ENCODE assay signal across 1 cellular context in genomic region chr6:44176935-44177509, GRCh38.
A peak's percentile ranks its signal among the peaks of the same experiment; 100 is the strongest.
TF ChIP-seq lines count a peak whose summit lies in the region.

No MANE protein-coding gene starts in this region.

TF ChIP-seq in HepG2, 621 proteins besides CTCF, POLR2A, EP300 and RAD21 (continued from another document):
- TF ChIP-seq ZNF576 (CRISPR knock-in tag; IDR thresholded peaks at IDR 0.05): 0 out of 2 replicates have a peak, but pooled peaks have one; percentile 22
- no peak for TF ChIP-seq NONO (IDR thresholded peaks at IDR 0.05)
- TF ChIP-seq NONO (CRISPR knock-in tag; conservative IDR thresholded peaks at IDR 0.05): 0 out of 2 replicates have a peak, but pooled peaks have one; percentile 25
- TF ChIP-seq TIGD3 (CRISPR knock-in tag; IDR thresholded peaks at IDR 0.05; ENCODE audit: borderline replicate concordance): no peak
- no peak for TF ChIP-seq KDM3A (CRISPR knock-in tag; IDR thresholded peaks at IDR 0.05; ENCODE audit: low read depth)
- TF ChIP-seq CSRNP1 (CRISPR knock-in tag; IDR thresholded peaks at IDR 0.05): no peak
- TF ChIP-seq ZNF335 (CRISPR knock-in tag; IDR thresholded peaks at IDR 0.05): no peak
- TF ChIP-seq ZNF292 (CRISPR knock-in tag; IDR thresholded peaks at IDR 0.05; ENCODE audit: borderline replicate concordance, low read depth): 0 out of 2 replicates have a peak, but pooled peaks have one; percentile 39
- no peak for TF ChIP-seq ZNF383 (CRISPR knock-in tag; IDR thresholded peaks at IDR 0.05; ENCODE audit: borderline replicate concordance)
- peak; percentile 59; the same call in 1 of the 2 replicates for TF ChIP-seq ZBTB7B (CRISPR knock-in tag; IDR thresholded peaks at IDR 0.05)
- no peak for TF ChIP-seq ZNF124 (CRISPR knock-in tag; IDR thresholded peaks at IDR 0.05)
- peak; percentile 23; the same call in 1 of the 2 replicates for TF ChIP-seq NR2F6 (IDR thresholded peaks at IDR 0.05)
- no peak for TF ChIP-seq NR2F6 (CRISPR knock-in tag; IDR thresholded peaks at IDR 0.05)
- TF ChIP-seq, protein P1, sequence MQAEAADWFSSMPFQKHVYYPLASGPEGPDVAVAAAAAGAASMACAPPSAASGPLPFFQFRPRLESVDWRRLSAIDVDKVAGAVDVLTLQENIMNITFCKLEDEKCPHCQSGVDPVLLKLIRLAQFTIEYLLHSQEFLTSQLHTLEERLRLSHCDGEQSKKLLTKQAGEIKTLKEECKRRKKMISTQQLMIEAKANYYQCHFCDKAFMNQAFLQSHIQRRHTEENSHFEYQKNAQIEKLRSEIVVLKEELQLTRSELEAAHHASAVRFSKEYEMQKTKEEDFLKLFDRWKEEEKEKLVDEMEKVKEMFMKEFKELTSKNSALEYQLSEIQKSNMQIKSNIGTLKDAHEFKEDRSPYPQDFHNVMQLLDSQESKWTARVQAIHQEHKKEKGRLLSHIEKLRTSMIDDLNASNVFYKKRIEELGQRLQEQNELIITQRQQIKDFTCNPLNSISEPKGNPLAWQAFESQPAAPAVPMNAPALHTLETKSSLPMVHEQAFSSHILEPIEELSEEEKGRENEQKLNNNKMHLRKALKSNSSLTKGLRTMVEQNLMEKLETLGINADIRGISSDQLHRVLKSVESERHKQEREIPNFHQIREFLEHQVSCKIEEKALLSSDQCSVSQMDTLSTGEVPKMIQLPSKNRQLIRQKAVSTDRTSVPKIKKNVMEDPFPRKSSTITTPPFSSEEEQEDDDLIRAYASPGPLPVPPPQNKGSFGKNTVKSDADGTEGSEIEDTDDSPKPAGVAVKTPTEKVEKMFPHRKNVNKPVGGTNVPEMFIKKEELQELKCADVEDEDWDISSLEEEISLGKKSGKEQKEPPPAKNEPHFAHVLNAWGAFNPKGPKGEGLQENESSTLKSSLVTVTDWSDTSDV (CRISPR knock-in tag; IDR thresholded peaks at IDR 0.05): no peak
- TF ChIP-seq ZFP90 (CRISPR knock-in tag; IDR thresholded peaks at IDR 0.05; ENCODE audit: borderline replicate concordance): no peak
- TF ChIP-seq ZNF557 (CRISPR knock-in tag; IDR thresholded peaks at IDR 0.05): no peak
- TF ChIP-seq, protein P2, sequence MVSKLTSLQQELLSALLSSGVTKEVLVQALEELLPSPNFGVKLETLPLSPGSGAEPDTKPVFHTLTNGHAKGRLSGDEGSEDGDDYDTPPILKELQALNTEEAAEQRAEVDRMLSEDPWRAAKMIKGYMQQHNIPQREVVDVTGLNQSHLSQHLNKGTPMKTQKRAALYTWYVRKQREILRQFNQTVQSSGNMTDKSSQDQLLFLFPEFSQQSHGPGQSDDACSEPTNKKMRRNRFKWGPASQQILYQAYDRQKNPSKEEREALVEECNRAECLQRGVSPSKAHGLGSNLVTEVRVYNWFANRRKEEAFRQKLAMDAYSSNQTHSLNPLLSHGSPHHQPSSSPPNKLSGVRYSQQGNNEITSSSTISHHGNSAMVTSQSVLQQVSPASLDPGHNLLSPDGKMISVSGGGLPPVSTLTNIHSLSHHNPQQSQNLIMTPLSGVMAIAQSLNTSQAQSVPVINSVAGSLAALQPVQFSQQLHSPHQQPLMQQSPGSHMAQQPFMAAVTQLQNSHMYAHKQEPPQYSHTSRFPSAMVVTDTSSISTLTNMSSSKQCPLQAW (CRISPR knock-in tag; IDR thresholded peaks at IDR 0.05): no peak
- TF ChIP-seq ZNF784 (CRISPR knock-in tag; IDR thresholded peaks at IDR 0.05; ENCODE audit: borderline replicate concordance): 0 out of 2 replicates have a peak, but pooled peaks have one; percentile 52
- TF ChIP-seq, protein P3, sequence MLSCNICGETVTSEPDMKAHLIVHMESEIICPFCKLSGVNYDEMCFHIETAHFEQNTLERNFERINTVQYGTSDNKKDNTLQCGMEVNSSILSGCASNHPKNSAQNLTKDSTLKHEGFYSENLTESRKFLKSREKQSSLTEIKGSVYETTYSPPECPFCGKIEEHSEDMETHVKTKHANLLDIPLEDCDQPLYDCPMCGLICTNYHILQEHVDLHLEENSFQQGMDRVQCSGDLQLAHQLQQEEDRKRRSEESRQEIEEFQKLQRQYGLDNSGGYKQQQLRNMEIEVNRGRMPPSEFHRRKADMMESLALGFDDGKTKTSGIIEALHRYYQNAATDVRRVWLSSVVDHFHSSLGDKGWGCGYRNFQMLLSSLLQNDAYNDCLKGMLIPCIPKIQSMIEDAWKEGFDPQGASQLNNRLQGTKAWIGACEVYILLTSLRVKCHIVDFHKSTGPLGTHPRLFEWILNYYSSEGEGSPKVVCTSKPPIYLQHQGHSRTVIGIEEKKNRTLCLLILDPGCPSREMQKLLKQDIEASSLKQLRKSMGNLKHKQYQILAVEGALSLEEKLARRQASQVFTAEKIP (CRISPR knock-in tag; IDR thresholded peaks at IDR 0.05; ENCODE audit: borderline replicate concordance): no peak
- no peak for TF ChIP-seq ZBED4 (CRISPR knock-in tag; IDR thresholded peaks at IDR 0.05; ENCODE audit: borderline replicate concordance)
- 0 out of 2 replicates have a peak, but pooled peaks have one; percentile 28 for TF ChIP-seq KDM2A (CRISPR knock-in tag; IDR thresholded peaks at IDR 0.05; ENCODE audit: borderline replicate concordance, low read depth)
- TF ChIP-seq CBFB (CRISPR knock-in tag; IDR thresholded peaks at IDR 0.05): no peak
- TF ChIP-seq MATR3 (CRISPR knock-in tag; IDR thresholded peaks at IDR 0.05): no peak
- no peak for TF ChIP-seq HDAC2 (CRISPR knock-in tag; IDR thresholded peaks at IDR 0.05)
- peak; percentile 34; the same call in 1 of the 2 replicates for TF ChIP-seq ZNF451 (CRISPR knock-in tag; IDR thresholded peaks at IDR 0.05)
- 0 out of 2 replicates have a peak, but pooled peaks have one; percentile 19 for TF ChIP-seq HDAC1 (CRISPR knock-in tag; IDR thresholded peaks at IDR 0.05)
- TF ChIP-seq ZNF773 (CRISPR knock-in tag; IDR thresholded peaks at IDR 0.05; ENCODE audit: borderline replicate concordance): no peak
- TF ChIP-seq, protein P4, sequence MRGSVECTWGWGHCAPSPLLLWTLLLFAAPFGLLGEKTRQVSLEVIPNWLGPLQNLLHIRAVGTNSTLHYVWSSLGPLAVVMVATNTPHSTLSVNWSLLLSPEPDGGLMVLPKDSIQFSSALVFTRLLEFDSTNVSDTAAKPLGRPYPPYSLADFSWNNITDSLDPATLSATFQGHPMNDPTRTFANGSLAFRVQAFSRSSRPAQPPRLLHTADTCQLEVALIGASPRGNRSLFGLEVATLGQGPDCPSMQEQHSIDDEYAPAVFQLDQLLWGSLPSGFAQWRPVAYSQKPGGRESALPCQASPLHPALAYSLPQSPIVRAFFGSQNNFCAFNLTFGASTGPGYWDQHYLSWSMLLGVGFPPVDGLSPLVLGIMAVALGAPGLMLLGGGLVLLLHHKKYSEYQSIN (CRISPR knock-in tag; IDR thresholded peaks at IDR 0.05; ENCODE audit: borderline replicate concordance): no peak
- 0 out of 2 replicates have a peak, but pooled peaks have one; percentile 35 for TF ChIP-seq KLF12 (CRISPR knock-in tag; IDR thresholded peaks at IDR 0.05; ENCODE audit: borderline replicate concordance)
- no peak for TF ChIP-seq AGO2 (optimal IDR thresholded peaks at IDR 0.05; ENCODE audit: low read depth, low read length)
